Comparison of ENCODE assay signal across 1 cellular context in genomic region chr3:15629860-15630597, GRCh38.
TF ChIP-seq lines count a peak whose summit lies in the region.

No MANE protein-coding gene starts in this region.

TF ChIP-seq in HCT116, 20 proteins besides CTCF, POLR2A, EP300 and RAD21 (continued from another document):
- TF ChIP-seq ZFX (IDR thresholded peaks at IDR 0.05), result no peak
- no peak for TF ChIP-seq POLR2AphosphoS5 (IDR thresholded peaks at IDR 0.05; ENCODE audit: low read depth, low read length)
